1 cellular context compared by ENCODE assay signal in the genomic region with DNA sequence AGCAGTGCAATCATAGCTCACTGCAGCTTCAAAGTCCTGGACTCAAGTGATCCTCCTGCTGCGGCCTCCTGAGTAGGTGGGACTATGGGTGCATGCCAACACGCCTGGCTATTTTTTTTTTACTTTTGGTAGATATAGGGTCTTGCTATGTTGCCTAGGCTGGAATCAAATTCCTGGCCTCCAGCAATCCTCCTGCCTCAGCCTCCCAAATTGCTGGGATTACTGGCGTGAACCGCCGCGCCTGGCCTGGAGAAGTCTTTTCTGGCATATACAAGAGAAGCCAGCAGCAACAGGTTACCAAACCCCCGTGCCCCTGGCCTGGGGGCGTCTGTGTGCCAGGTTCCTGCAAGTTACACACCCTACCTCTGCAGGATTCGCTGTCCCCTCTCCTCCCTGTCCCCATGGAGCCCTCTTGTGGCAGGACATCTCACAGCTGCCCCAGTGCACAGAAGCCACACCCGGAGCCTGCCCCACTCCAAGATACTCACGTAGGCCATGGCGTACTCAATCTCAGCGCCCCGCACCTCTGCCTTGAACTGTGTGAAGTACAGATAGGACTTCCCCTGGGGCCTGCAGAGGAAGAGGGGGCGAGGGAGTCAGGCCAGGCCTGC.
TF ChIP-seq lines count a peak whose summit lies in the region.

No MANE protein-coding gene starts in this region.

TF ChIP-seq in HepG2, 621 proteins besides CTCF, POLR2A, EP300 and RAD21 (continued from another document and continues in another):
- TF ChIP-seq GATAD2A (CRISPR knock-in tag; IDR thresholded peaks at IDR 0.05), result no peak
- TF ChIP-seq, protein P1, sequence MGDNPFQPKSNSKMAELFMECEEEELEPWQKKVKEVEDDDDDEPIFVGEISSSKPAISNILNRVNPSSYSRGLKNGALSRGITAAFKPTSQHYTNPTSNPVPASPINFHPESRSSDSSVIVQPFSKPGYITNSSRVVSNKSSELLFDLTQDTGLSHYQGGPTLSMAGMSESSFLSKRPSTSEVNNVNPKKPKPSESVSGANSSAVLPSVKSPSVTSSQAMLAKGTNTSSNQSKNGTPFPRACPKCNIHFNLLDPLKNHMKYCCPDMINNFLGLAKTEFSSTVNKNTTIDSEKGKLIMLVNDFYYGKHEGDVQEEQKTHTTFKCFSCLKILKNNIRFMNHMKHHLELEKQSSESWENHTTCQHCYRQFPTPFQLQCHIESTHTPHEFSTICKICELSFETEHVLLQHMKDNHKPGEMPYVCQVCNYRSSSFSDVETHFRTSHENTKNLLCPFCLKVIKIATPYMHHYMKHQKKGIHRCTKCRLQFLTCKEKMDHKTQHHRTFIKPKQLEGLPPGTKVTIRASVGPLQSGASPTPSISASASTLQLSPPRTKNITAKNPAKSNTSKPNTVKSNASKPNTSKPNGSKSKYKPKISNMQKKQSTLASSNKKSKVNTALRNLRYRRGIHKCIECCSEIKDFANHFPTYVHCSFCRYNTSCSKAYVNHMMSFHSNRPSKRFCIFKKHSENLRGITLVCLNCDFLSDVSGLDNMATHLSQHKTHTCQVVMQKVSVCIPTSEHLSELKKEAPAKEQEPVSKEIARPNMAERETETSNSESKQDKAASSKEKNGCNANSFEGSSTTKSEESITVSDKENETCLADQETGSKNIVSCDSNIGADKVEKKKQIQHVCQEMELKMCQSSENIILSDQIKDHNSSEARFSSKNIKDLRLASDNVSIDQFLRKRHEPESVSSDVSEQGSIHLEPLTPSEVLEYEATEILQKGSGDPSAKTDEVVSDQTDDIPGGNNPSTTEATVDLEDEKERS (CRISPR knock-in tag; IDR thresholded peaks at IDR 0.05), result no peak
- TF ChIP-seq ATF7-NPFF (CRISPR knock-in tag; IDR thresholded peaks at IDR 0.05; ENCODE audit: low read depth), result no peak
- TF ChIP-seq, protein P2, sequence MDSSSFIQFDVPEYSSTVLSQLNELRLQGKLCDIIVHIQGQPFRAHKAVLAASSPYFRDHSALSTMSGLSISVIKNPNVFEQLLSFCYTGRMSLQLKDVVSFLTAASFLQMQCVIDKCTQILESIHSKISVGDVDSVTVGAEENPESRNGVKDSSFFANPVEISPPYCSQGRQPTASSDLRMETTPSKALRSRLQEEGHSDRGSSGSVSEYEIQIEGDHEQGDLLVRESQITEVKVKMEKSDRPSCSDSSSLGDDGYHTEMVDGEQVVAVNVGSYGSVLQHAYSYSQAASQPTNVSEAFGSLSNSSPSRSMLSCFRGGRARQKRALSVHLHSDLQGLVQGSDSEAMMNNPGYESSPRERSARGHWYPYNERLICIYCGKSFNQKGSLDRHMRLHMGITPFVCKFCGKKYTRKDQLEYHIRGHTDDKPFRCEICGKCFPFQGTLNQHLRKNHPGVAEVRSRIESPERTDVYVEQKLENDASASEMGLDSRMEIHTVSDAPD (CRISPR knock-in tag; IDR thresholded peaks at IDR 0.05), result no peak
- TF ChIP-seq STAT5B (CRISPR knock-in tag; IDR thresholded peaks at IDR 0.05), result no peak
- TF ChIP-seq KLF12 (CRISPR knock-in tag; IDR thresholded peaks at IDR 0.05; ENCODE audit: borderline replicate concordance), result 0 out of 2 replicates have a peak, but pooled peaks have one; percentile 27
- TF ChIP-seq HNRNPK (IDR thresholded peaks at IDR 0.05; ENCODE audit: low read depth, low read length, poor library complexity, severe bottlenecking), result no peak
- TF ChIP-seq ZNF207 (IDR thresholded peaks at IDR 0.05; ENCODE audit: borderline replicate concordance), result no peak
- TF ChIP-seq ZFP82 (CRISPR knock-in tag; IDR thresholded peaks at IDR 0.05; ENCODE audit: borderline replicate concordance), result no peak
- no peak for TF ChIP-seq ZNF331 (CRISPR knock-in tag; IDR thresholded peaks at IDR 0.05)
- TF ChIP-seq CREB1 (IDR thresholded peaks at IDR 0.05), result no peak
- no peak for TF ChIP-seq CREB1 (CRISPR knock-in tag; IDR thresholded peaks at IDR 0.05)
- no peak for TF ChIP-seq MAZ (IDR thresholded peaks at IDR 0.05; ENCODE audit: borderline replicate concordance, low read depth, low read length)
- no peak for TF ChIP-seq MAZ (CRISPR knock-in tag; IDR thresholded peaks at IDR 0.05; ENCODE audit: low read depth)
- TF ChIP-seq HOXD1 (CRISPR knock-in tag; IDR thresholded peaks at IDR 0.05), result no peak
- TF ChIP-seq, protein P3, sequence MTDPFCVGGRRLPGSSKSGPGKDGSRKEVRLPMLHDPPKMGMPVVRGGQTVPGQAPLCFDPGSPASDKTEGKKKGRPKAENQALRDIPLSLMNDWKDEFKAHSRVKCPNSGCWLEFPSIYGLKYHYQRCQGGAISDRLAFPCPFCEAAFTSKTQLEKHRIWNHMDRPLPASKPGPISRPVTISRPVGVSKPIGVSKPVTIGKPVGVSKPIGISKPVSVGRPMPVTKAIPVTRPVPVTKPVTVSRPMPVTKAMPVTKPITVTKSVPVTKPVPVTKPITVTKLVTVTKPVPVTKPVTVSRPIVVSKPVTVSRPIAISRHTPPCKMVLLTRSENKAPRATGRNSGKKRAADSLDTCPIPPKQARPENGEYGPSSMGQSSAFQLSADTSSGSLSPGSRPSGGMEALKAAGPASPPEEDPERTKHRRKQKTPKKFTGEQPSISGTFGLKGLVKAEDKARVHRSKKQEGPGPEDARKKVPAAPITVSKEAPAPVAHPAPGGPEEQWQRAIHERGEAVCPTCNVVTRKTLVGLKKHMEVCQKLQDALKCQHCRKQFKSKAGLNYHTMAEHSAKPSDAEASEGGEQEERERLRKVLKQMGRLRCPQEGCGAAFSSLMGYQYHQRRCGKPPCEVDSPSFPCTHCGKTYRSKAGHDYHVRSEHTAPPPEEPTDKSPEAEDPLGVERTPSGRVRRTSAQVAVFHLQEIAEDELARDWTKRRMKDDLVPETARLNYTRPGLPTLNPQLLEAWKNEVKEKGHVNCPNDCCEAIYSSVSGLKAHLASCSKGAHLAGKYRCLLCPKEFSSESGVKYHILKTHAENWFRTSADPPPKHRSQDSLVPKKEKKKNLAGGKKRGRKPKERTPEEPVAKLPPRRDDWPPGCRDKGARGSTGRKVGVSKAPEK (CRISPR knock-in tag; IDR thresholded peaks at IDR 0.05; ENCODE audit: borderline replicate concordance), result no peak
- no peak for TF ChIP-seq MBD4 (IDR thresholded peaks at IDR 0.05; ENCODE audit: borderline replicate concordance, low read length)
- TF ChIP-seq, protein P4, sequence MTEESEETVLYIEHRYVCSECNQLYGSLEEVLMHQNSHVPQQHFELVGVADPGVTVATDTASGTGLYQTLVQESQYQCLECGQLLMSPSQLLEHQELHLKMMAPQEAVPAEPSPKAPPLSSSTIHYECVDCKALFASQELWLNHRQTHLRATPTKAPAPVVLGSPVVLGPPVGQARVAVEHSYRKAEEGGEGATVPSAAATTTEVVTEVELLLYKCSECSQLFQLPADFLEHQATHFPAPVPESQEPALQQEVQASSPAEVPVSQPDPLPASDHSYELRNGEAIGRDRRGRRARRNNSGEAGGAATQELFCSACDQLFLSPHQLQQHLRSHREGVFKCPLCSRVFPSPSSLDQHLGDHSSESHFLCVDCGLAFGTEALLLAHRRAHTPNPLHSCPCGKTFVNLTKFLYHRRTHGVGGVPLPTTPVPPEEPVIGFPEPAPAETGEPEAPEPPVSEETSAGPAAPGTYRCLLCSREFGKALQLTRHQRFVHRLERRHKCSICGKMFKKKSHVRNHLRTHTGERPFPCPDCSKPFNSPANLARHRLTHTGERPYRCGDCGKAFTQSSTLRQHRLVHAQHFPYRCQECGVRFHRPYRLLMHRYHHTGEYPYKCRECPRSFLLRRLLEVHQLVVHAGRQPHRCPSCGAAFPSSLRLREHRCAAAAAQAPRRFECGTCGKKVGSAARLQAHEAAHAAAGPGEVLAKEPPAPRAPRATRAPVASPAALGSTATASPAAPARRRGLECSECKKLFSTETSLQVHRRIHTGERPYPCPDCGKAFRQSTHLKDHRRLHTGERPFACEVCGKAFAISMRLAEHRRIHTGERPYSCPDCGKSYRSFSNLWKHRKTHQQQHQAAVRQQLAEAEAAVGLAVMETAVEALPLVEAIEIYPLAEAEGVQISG (CRISPR knock-in tag; IDR thresholded peaks at IDR 0.05), result no peak
- no peak for TF ChIP-seq ZNF780A (CRISPR knock-in tag; IDR thresholded peaks at IDR 0.05)
- no peak for TF ChIP-seq HOXA7 (CRISPR knock-in tag; IDR thresholded peaks at IDR 0.05)
- TF ChIP-seq PLRG1 (conservative IDR thresholded peaks at IDR 0.05), result no peak
- TF ChIP-seq, protein P5, sequence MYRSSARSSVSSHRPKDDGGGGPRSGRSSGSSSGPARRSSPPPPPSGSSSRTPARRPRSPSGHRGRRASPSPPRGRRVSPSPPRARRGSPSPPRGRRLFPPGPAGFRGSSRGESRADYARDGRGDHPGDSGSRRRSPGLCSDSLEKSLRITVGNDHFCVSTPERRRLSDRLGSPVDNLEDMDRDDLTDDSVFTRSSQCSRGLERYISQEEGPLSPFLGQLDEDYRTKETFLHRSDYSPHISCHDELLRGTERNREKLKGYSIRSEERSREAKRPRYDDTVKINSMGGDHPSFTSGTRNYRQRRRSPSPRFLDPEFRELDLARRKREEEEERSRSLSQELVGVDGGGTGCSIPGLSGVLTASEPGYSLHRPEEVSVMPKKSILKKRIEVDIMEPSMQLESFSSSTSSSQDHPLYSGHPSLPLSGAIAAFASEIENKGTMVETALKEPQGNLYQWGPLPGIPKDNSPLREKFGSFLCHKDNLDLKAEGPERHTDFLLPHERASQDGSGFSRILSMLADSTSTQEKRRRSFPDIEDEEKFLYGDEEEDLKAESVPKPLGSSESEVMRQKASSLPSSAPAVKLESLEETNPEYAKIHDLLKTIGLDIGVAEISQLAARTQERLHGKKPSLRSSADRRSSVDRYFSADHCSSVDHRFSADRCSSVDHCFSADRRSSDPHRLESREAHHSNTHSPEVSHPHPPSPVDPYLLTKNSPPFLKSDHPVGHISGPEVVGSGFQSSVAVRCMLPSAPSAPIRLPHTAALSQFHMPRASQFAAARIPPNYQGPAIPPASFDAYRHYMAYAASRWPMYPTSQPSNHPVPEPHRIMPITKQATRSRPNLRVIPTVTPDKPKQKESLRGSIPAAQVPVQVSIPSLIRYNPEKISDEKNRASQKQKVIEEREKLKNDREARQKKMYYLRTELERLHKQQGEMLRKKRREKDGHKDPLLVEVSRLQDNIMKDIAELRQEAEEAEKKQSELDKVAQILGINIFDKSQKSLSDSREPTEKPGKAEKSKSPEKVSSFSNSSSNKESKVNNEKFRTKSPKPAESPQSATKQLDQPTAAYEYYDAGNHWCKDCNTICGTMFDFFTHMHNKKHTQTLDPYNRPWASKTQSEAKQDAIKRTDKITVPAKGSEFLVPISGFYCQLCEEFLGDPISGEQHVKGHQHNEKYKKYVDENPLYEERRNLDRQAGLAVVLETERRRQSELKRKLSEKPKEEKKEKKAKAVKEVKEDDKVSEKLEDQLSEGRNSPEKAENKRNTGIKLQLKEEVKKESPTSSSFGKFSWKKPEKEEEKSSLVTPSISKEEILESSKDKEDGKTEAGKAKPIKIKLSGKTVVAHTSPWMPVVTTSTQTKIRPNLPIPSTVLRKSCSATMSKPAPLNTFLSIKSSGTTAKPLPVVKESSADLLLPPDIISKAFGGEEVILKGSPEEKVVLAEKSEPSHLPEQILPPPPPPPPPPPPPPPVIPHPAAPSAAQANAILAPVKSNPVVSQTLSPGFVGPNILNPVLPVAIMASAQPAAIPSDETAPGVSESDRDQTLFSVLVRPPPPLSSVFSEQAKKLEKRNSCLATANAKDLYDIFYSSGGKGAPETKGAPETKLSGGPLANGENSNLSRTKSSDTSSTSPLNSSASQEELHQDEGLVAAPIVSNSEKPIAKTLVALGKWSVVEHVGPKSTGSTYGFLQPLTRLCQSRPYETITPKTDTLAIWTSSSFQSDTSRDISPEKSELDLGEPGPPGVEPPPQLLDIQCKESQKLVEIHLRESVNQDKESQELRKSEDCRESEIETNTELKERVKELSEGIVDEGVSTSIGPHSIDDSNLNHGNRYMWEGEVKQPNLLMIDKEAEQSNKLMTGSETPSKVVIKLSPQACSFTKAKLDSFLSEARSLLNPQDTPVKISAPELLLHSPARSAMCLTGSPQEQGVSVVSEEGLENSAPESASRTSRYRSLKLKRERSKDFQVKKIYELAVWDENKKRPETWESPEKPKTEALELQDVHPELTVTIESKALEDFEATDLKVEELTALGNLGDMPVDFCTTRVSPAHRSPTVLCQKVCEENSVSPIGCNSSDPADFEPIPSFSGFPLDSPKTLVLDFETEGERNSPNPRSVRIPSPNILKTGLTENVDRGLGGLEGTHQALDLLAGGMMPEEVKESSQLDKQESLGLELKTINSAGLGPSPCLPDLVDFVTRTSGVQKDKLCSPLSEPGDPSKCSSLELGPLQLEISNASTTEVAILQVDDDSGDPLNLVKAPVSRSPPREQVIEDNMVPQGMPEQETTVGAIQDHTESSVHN (CRISPR knock-in tag; IDR thresholded peaks at IDR 0.05), result no peak
- TF ChIP-seq, protein P6, sequence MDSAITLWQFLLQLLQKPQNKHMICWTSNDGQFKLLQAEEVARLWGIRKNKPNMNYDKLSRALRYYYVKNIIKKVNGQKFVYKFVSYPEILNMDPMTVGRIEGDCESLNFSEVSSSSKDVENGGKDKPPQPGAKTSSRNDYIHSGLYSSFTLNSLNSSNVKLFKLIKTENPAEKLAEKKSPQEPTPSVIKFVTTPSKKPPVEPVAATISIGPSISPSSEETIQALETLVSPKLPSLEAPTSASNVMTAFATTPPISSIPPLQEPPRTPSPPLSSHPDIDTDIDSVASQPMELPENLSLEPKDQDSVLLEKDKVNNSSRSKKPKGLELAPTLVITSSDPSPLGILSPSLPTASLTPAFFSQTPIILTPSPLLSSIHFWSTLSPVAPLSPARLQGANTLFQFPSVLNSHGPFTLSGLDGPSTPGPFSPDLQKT (CRISPR knock-in tag; IDR thresholded peaks at IDR 0.05; ENCODE audit: borderline replicate concordance), result no peak
- TF ChIP-seq ZNF101 (CRISPR knock-in tag; IDR thresholded peaks at IDR 0.05; ENCODE audit: borderline replicate concordance, low read depth), result no peak
- TF ChIP-seq, protein P7, sequence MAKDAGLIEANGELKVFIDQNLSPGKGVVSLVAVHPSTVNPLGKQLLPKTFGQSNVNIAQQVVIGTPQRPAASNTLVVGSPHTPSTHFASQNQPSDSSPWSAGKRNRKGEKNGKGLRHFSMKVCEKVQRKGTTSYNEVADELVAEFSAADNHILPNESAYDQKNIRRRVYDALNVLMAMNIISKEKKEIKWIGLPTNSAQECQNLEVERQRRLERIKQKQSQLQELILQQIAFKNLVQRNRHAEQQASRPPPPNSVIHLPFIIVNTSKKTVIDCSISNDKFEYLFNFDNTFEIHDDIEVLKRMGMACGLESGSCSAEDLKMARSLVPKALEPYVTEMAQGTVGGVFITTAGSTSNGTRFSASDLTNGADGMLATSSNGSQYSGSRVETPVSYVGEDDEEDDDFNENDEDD (CRISPR knock-in tag; IDR thresholded peaks at IDR 0.05; ENCODE audit: borderline replicate concordance), result no peak
- no peak for TF ChIP-seq SRY (CRISPR knock-in tag; IDR thresholded peaks at IDR 0.05)
- TF ChIP-seq, protein P8, sequence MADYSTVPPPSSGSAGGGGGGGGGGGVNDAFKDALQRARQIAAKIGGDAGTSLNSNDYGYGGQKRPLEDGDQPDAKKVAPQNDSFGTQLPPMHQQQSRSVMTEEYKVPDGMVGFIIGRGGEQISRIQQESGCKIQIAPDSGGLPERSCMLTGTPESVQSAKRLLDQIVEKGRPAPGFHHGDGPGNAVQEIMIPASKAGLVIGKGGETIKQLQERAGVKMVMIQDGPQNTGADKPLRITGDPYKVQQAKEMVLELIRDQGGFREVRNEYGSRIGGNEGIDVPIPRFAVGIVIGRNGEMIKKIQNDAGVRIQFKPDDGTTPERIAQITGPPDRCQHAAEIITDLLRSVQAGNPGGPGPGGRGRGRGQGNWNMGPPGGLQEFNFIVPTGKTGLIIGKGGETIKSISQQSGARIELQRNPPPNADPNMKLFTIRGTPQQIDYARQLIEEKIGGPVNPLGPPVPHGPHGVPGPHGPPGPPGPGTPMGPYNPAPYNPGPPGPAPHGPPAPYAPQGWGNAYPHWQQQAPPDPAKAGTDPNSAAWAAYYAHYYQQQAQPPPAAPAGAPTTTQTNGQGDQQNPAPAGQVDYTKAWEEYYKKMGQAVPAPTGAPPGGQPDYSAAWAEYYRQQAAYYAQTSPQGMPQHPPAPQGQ (CRISPR knock-in tag; IDR thresholded peaks at IDR 0.05; ENCODE audit: borderline replicate concordance), result no peak
